In genomic region chr5:149681922-149682321, GRCh38 we compare ENCODE assay signal across 24 cellular contexts.
"Had no signal": no experiment of that assay in that cellular context is flagged by ENCODE, and none has a peak within 500 bp of the region (broad histone marks: within the 10 kb centered on the region; RNA-seq: fewer than 3 reads in every experiment).

No MANE protein-coding gene starts in this region.

- H3K36me3 ChIP-seq: colonic mucosa, lower lobe of right lung, neural progenitor cell, prostate gland, sigmoid colon, tibial nerve, upper lobe of right lung, vagina had no signal

- H3K9me3 ChIP-seq: colonic mucosa, lower lobe of right lung, prostate gland, sigmoid colon, testis, tibial nerve, upper lobe of right lung, vagina had no signal

- H3K9me3 Mint-ChIP-seq: memory B cell; mesothelial cell of epicardium; natural killer cell treated with Interleukin-12 subunit alpha and Interleukin-12 subunit beta and Interleukin-15 and Interleukin-18, amount 100 ng/mL, for 72 hours; neural progenitor cell had no signal

- FAIRE-seq: endothelial cell of umbilical vein had no signal

- H3K27ac ChIP-seq: colonic mucosa, foreskin keratinocyte, lower lobe of right lung, neural progenitor cell, parathyroid adenoma, prostate gland, sigmoid colon, testis, tibial nerve, upper lobe of right lung, vagina had no signal

- ATAC-seq: foreskin keratinocyte; left lobe of liver; lower lobe of right lung; natural killer cell treated with Interleukin-12 subunit alpha and Interleukin-12 subunit beta and Interleukin-15 and Interleukin-18, amount 100 ng/mL, for 72 hours had no signal

- H3K4me2 ChIP-seq: neural progenitor cell had no signal

- DNase-seq: effector CD4-positive, alpha-beta T cell; endodermal cell; erythroblast; foreskin keratinocyte; hippocampal formation; lower lobe of right lung; occipital lobe; sigmoid colon; stimulated activated CD4-positive, alpha-beta T cell treated with anti-CD3 and anti-CD28 coated beads, Interleukin-12 subunit alpha, Interleukin-12 subunit beta, amount 100 ng/mL, for 4 hours; stimulated activated naive CD4-positive, alpha-beta T cell treated with Interleukin-2 at 50 U/mL for 16 hours; testis; upper lobe of right lung had no signal

- H3K4me1 Mint-ChIP-seq: mesothelial cell of epicardium, neural progenitor cell had no signal

- H3K27me3 Mint-ChIP-seq: memory B cell had no signal

- H3K27ac Mint-ChIP-seq: endodermal cell; mesothelial cell of epicardium; natural killer cell treated with Interleukin-12 subunit alpha and Interleukin-12 subunit beta and Interleukin-15 and Interleukin-18, amount 100 ng/mL, for 72 hours; neural progenitor cell had no signal

- H2AFZ ChIP-seq: neural progenitor cell, parathyroid adenoma had no signal

- H3K4me1 ChIP-seq: colonic mucosa, foreskin keratinocyte, neural progenitor cell, prostate gland, sigmoid colon, testis, upper lobe of right lung, vagina had no signal

- H3K79me2 ChIP-seq: parathyroid adenoma had no signal

- H3K4me3 ChIP-seq: colonic mucosa, lower lobe of right lung, neural progenitor cell, prostate gland, sigmoid colon, skin epidermis, testis, tibial nerve, upper lobe of right lung, vagina had no signal

- H3K9ac ChIP-seq: neural progenitor cell, parathyroid adenoma had no signal

- H3K27me3 ChIP-seq: colonic mucosa, sigmoid colon, testis, tibial nerve, upper lobe of right lung, vagina had no signal

- H3K4me3 Mint-ChIP-seq: endodermal cell; mesothelial cell of epicardium; natural killer cell treated with Interleukin-12 subunit alpha and Interleukin-12 subunit beta and Interleukin-15 and Interleukin-18, amount 100 ng/mL, for 72 hours; neural progenitor cell had no signal

- H3K36me3 Mint-ChIP-seq: memory B cell; mesothelial cell of epicardium; natural killer cell treated with Interleukin-12 subunit alpha and Interleukin-12 subunit beta and Interleukin-15 and Interleukin-18, amount 100 ng/mL, for 72 hours; neural progenitor cell had no signal
